ENCODE assay signal across 8 cellular contexts in genomic region chr14:55131782-55132181, GRCh38. TPM values are rescaled to one million over a fixed set of nuclear protein-coding genes. Genes with fewer than 3 reads are reported as not detected.
DNase-seq lines count a peak whose midpoint lies in the region; ATAC-seq and TF ChIP-seq lines count a peak whose summit lies in the region.

No MANE protein-coding gene starts in this region.

- H3K36me3 ChIP-seq in OCI-LY7 (ENCODE audit: insufficient read depth, low read length) (peaks cover 12% of the 10 kb centered on the region), esophagus muscularis mucosa (peaks cover 0 to 5% (median 0%) of the 10 kb centered on the region in 4 donors), rectal smooth muscle tissue (ENCODE audit: control insufficient read depth, insufficient read depth, low read length) (no peaks in the 10 kb centered on the region)

- no peaks in the 10 kb centered on the region for H3K4me1 ChIP-seq in OCI-LY7 (ENCODE audit: insufficient read depth, low read length, poor library complexity, severe bottlenecking)
- peaks cover 61 to 91% (median 78%) of the 10 kb centered on the region in 4 donors for H3K4me1 ChIP-seq in esophagus muscularis mucosa
- peaks cover 14% of the 10 kb centered on the region for H3K4me1 ChIP-seq in rectal smooth muscle tissue (ENCODE audit: control insufficient read depth, insufficient read depth, low read length)

- no peak overlapping the region for H2AFZ ChIP-seq in OCI-LY7 (ENCODE audit: low read length)

- BruUV-seq in OCI-LY7 (replicated peaks; lab: Mats Ljungman, UMichigan): no TSS peak

- H3K4me2 ChIP-seq in OCI-LY7 (ENCODE audit: low read length): no peak overlapping the region

- H3K9me2 ChIP-seq in OCI-LY7 (ENCODE audit: insufficient read depth, low read length): no peaks in the 10 kb centered on the region

- no peak for TF ChIP-seq EP300 in esophagus muscularis mucosa (IDR thresholded peaks at IDR 0.05)

- TF ChIP-seq POLR2A in esophagus muscularis mucosa (IDR thresholded peaks at IDR 0.05; ENCODE audit: low read depth): no peak

- intact Hi-C loops in OCI-LY7 (cut with micrococcal nuclease; ENCODE audit: unreplicated experiment) (loop anchor here (5.0 kb wide), 1 partner anchor 44 kb away; no protein-coding TSS in a partner anchor), esophagus muscularis mucosa (cut with DNase I) (loop anchor here (5.0 kb wide), 1 partner anchor 34 kb away; no protein-coding TSS in a partner anchor), posterior cingulate gyrus (cut with DNase I) (no loop called here)

- H4K20me1 ChIP-seq in OCI-LY7 (ENCODE audit: insufficient read depth, low read length): no peaks in the 10 kb centered on the region

- CTCF ChIA-PET in OCI-LY7 (lab: Charles Lee; ENCODE audit: unreplicated experiment): interaction anchor here (1.0 kb wide), 1 partner anchor 29 kb away, joined by 3 read pairs; no protein-coding TSS in a partner anchor

- no peaks in the 10 kb centered on the region for H3K9me3 ChIP-seq in OCI-LY7 (ENCODE audit: low read length)
- H3K9me3 ChIP-seq in esophagus muscularis mucosa: no peaks in the 10 kb centered on the region

- POLR2A ChIA-PET in OCI-LY7 (lab: Charles Lee): interaction anchor here (0.9 to 1.1 kb wide), 2 partner anchors 9 to 22 kb away, joined by 4 read pairs; no protein-coding TSS in a partner anchor

- H3K79me2 ChIP-seq in OCI-LY7 (ENCODE audit: insufficient read depth, low read depth, low read length): no peaks in the 10 kb centered on the region

- TF ChIP-seq CTCF in OCI-LY7 (conservative IDR thresholded peaks at IDR 0.05; ENCODE audit: low read length) (no peak), esophagus muscularis mucosa (IDR thresholded peaks at IDR 0.05) (peak in 1 of 3 experiments; percentile 30)

- H3K4me3 ChIP-seq in OCI-LY7 (ENCODE audit: low read depth, low read length, poor library complexity, severe bottlenecking) (no peak overlapping the region), esophagus muscularis mucosa (peak overlapping the region; percentile 82 to 96 (median 88)), rectal smooth muscle tissue (ENCODE audit: low read length) (peak overlapping the region; percentile 56)

- H3K27me3 ChIP-seq in esophagus muscularis mucosa: no peaks in the 10 kb centered on the region
- H3K27me3 ChIP-seq in rectal smooth muscle tissue (ENCODE audit: control insufficient read depth, insufficient read depth, low read length): no peaks in the 10 kb centered on the region

- ATAC-seq in GM18519 (IDR thresholded peaks at IDR 0.05; ENCODE audit: low FRiP score, unreplicated experiment) (no peak), HG03159 (IDR thresholded peaks at IDR 0.05; ENCODE audit: unreplicated experiment) (no peak)

- peak; percentile 52 for DNase-seq in EH (ENCODE audit: low read depth)
- DNase-seq in OCI-LY7 (ENCODE audit: low spot score): peak; percentile 19
- no peak for DNase-seq in esophagus muscularis mucosa (ENCODE audit: extremely low spot score)
- DNase-seq in activated CD4-positive, alpha-beta T cell treated with anti-CD3 and anti-CD28 coated beads, Interleukin-2, amount 50 U/mL, for 4 hours: no peak
- no peak for DNase-seq in posterior cingulate gyrus

- WGBS in esophagus muscularis mucosa: 50% methylated on average over 4 of the region's 4 CpGs

- H3K9ac ChIP-seq in rectal smooth muscle tissue (ENCODE audit: low read length): no peak overlapping the region

- H3K27ac ChIP-seq in OCI-LY7 (ENCODE audit: low read depth, low read length, poor library complexity, severe bottlenecking) (no peak overlapping the region), esophagus muscularis mucosa (replicated peaks in 1 of 4) (peak overlapping the region; percentile 94 to 98 (median 98)), rectal smooth muscle tissue (ENCODE audit: low read depth, low read length) (peak overlapping the region; percentile 0)

RNA-seq across cellular contexts. Expression of gene LGALS3, which starts 2.7 kb away (rescaled TPM):
- not detected in 2 replicates for total RNA-seq in OCI-LY7 (2014; rRNA removed; shearing (Covaris generic))
- not detected in 2 replicates for total RNA-seq in OCI-LY7 (2022)
- total RNA-seq in esophagus muscularis mucosa: 100 to 1,000 TPM; 247 to 398 (median 297) TPM

RNA-seq across cellular contexts. Expression of gene DLGAP5, which starts 59.6 kb away (rescaled TPM):
- total RNA-seq in OCI-LY7 (2014; rRNA removed; shearing (Covaris generic)): 57.6 and 59.2 TPM in 2 replicates
- 92.2 and 94.4 TPM in 2 replicates for total RNA-seq in OCI-LY7 (2022)
- total RNA-seq in esophagus muscularis mucosa: under 1 TPM in 1 of 4 donors, not detected in 3; 0.69 TPM

Comparison
In these comparisons a context has a peak if more than half of its experiments do, and no peak if none do; other contexts are left out.
1. DNase-seq: peak in EH (single experiment) and OCI-LY7 (single experiment); none in esophagus muscularis mucosa (single experiment), activated CD4-positive, alpha-beta T cell treated with anti-CD3 and anti-CD28 coated beads, Interleukin-2, amount 50 U/mL, for 4 hours (0 of 2) and posterior cingulate gyrus (0 of 10).
2. RNA of gene LGALS3, which starts 2.7 kb away (total RNA-seq): 247 to 398 TPM in esophagus muscularis mucosa; not detected in OCI-LY7; every median in the first group is over 100 times any median in the second.
3. RNA of gene DLGAP5, which starts 59.6 kb away (total RNA-seq): 57.6 to 94.4 TPM in OCI-LY7; 0.69 TPM in esophagus muscularis mucosa; every median in the first group is over 10 times any median in the second.